8 cellular contexts compared by ENCODE assay signal in the genomic region with DNA sequence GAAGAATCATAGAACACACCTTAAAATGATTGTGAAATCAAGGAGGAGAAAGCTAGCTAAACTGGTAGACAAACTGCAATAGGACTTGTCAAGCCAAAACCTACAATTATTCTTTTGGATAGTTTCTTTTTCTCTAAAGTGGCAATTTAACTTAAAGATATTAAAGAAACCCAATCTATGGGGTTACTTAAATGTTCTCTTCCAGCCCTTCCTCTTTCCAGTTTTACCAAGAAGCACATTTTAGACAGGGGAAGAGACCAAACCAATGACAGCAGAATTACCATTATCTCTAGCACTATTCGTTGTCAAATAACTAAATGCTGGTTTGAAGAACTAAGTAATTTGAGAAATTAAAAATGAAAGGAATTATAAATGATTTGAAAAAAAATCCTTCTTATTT. TPM values are rescaled to one million over a fixed set of nuclear protein-coding genes. Genes with fewer than 3 reads are reported as not detected.
DNase-seq lines count a peak whose midpoint lies in the region; ATAC-seq, FAIRE-seq and TF ChIP-seq lines count a peak whose summit lies in the region.

No MANE protein-coding gene starts in this region.

- H3K4me1 Mint-ChIP-seq in activated CD4-positive, alpha-beta T cell treated with anti-CD3 and anti-CD28 coated beads, Interleukin-2, amount 10 ng/mL, durations not matched to agents 7 days and 5 days = peaks cover 49% of the 10 kb centered on the region
- H3K4me1 Mint-ChIP-seq in activated CD8-positive, alpha-beta T cell treated with anti-CD3 and anti-CD28 coated beads for 36 hours (ENCODE audit: low read depth) = peaks cover 43% of the 10 kb centered on the region

- H3K9ac ChIP-seq in kidney (ENCODE audit: low read length in 2 of 2) = peak overlapping the region; percentile 77 to 80

- H3K27ac ChIP-seq in kidney (ENCODE audit: low read depth in 2 of 2, low read length in 2 of 2) (peak overlapping the region in 1 of 2 donors; percentile 88), thymus (ENCODE audit: low read depth) (no peak overlapping the region)

- no peak for FAIRE-seq in kidney (lab: Jason Lieb, UNC)

- peaks cover 0 to 2% of the 10 kb centered on the region in 2 donors for H3K4me1 ChIP-seq in kidney (ENCODE audit: control insufficient read depth in 1 of 2, insufficient read depth in 1 of 2, low read depth in 1 of 2, low read length in 2 of 2)
- peaks cover 3% of the 10 kb centered on the region for H3K4me1 ChIP-seq in thymus (ENCODE audit: control insufficient read depth, insufficient read depth, low read length)

- H3K36me3 ChIP-seq in kidney (ENCODE audit: control insufficient read depth in 1 of 2, insufficient read depth in 2 of 2, low read length in 2 of 2) (no peaks in the 10 kb centered on the region), thymus (ENCODE audit: control insufficient read depth, insufficient read depth) (no peaks in the 10 kb centered on the region)

- no peak for TF ChIP-seq CTCF in activated CD8-positive, alpha-beta T cell treated with anti-CD3 and anti-CD28 coated beads for 36 hours (IDR thresholded peaks at IDR 0.05)
- no peak for TF ChIP-seq CTCF in kidney (IDR thresholded peaks at IDR 0.05; ENCODE audit: borderline replicate concordance, extremely low read depth, insufficient read depth)

- DNase-seq in activated CD4-positive, alpha-beta T cell treated with anti-CD3 and anti-CD28 coated beads, Interleukin-2, amount 10 ng/mL, durations not matched to agents 7 days and 5 days = no peak
- DNase-seq in activated CD4-positive, alpha-beta T cell treated with anti-CD3 and anti-CD28 coated beads, Interleukin-2, amount 50 U/mL, for 1 hour = no peak
- no peak for DNase-seq in activated CD8-positive, alpha-beta T cell treated with anti-CD3 and anti-CD28 coated beads for 36 hours
- DNase-seq in kidney (no peak), NAMALWA (ENCODE audit: low spot score) (no peak), COLO668 (lab: John Stamatoyannopoulos, UW; ENCODE audit: unreplicated experiment) (no peak)

- intact Hi-C loops in activated CD8-positive, alpha-beta T cell treated with anti-CD3 and anti-CD28 coated beads for 36 hours (cut with micrococcal nuclease) = loop anchor here (10.0 kb wide), 1 partner anchor 190 kb away; no protein-coding TSS in a partner anchor
- intact Hi-C loops in kidney (cut with DNase I) = no loop called here

- H3K27me3 Mint-ChIP-seq in activated CD4-positive, alpha-beta T cell treated with anti-CD3 and anti-CD28 coated beads, Interleukin-2, amount 10 ng/mL, durations not matched to agents 7 days and 5 days = no peaks in the 10 kb centered on the region
- H3K27me3 Mint-ChIP-seq in activated CD8-positive, alpha-beta T cell treated with anti-CD3 and anti-CD28 coated beads for 36 hours = no peaks in the 10 kb centered on the region

- H3K36me3 Mint-ChIP-seq in activated CD4-positive, alpha-beta T cell treated with anti-CD3 and anti-CD28 coated beads, Interleukin-2, amount 10 ng/mL, durations not matched to agents 7 days and 5 days (ENCODE audit: low read depth) = peaks cover 27% of the 10 kb centered on the region
- H3K36me3 Mint-ChIP-seq in activated CD8-positive, alpha-beta T cell treated with anti-CD3 and anti-CD28 coated beads for 36 hours (ENCODE audit: low read depth) = peaks cover 26% of the 10 kb centered on the region

- no peaks in the 10 kb centered on the region for H3K27me3 ChIP-seq in thymus (ENCODE audit: control insufficient read depth, insufficient read depth)

- H3K4me3 Mint-ChIP-seq in activated CD4-positive, alpha-beta T cell treated with anti-CD3 and anti-CD28 coated beads, Interleukin-2, amount 10 ng/mL, durations not matched to agents 7 days and 5 days = peak overlapping the region; percentile 80
- peak overlapping the region; percentile 85 for H3K4me3 Mint-ChIP-seq in activated CD8-positive, alpha-beta T cell treated with anti-CD3 and anti-CD28 coated beads for 36 hours

- H3K9me3 Mint-ChIP-seq in activated CD4-positive, alpha-beta T cell treated with anti-CD3 and anti-CD28 coated beads, Interleukin-2, amount 10 ng/mL, durations not matched to agents 7 days and 5 days = no peaks in the 10 kb centered on the region
- no peaks in the 10 kb centered on the region for H3K9me3 Mint-ChIP-seq in activated CD8-positive, alpha-beta T cell treated with anti-CD3 and anti-CD28 coated beads for 36 hours

- 7% methylated on average over 1 of the region's 1 CpG for WGBS in thymus

- H3K9me3 ChIP-seq in kidney (ENCODE audit: control insufficient read depth in 1 of 2, low read length in 2 of 2) (no peaks in the 10 kb centered on the region), thymus (ENCODE audit: control insufficient read depth) (peaks cover 1% of the 10 kb centered on the region)

- CTCF ChIA-PET in activated CD4-positive, alpha-beta T cell treated with anti-CD3 and anti-CD28 coated beads, Interleukin-2, amount 10 ng/mL, durations not matched to agents 7 days and 5 days (lab: Charles Lee) = no interaction called here
- CTCF ChIA-PET in activated CD8-positive, alpha-beta T cell treated with anti-CD3 and anti-CD28 coated beads for 36 hours (lab: Charles Lee) = interaction anchor here (0.8 to 1.5 kb wide), 2 partner anchors 172 to 191 kb away, joined by 3 read pairs; no protein-coding TSS in a partner anchor

- no peak for ATAC-seq in activated CD8-positive, alpha-beta T cell treated with anti-CD3 and anti-CD28 coated beads for 36 hours
- no peak for ATAC-seq in HG02970 (IDR thresholded peaks at IDR 0.05; ENCODE audit: low FRiP score, unreplicated experiment)

- peak overlapping the region; percentile 98 for H3K27ac Mint-ChIP-seq in activated CD4-positive, alpha-beta T cell treated with anti-CD3 and anti-CD28 coated beads, Interleukin-2, amount 10 ng/mL, durations not matched to agents 7 days and 5 days
- peak overlapping the region; percentile 98 for H3K27ac Mint-ChIP-seq in activated CD8-positive, alpha-beta T cell treated with anti-CD3 and anti-CD28 coated beads for 36 hours

- H3K4me3 ChIP-seq in kidney (ENCODE audit: low read length in 2 of 2) (peak overlapping the region; percentile 89 to 96), thymus (ENCODE audit: low read length) (peak overlapping the region; percentile 89)

- POLR2A ChIA-PET in activated CD4-positive, alpha-beta T cell treated with anti-CD3 and anti-CD28 coated beads, Interleukin-2, amount 10 ng/mL, durations not matched to agents 7 days and 5 days (lab: Charles Lee) = no interaction called here
- POLR2A ChIA-PET in activated CD8-positive, alpha-beta T cell treated with anti-CD3 and anti-CD28 coated beads for 36 hours (lab: Charles Lee) = interaction anchor here (1.0 to 1.7 kb wide), 4 partner anchors 8 to 177 kb away, joined by 3 to 7 read pairs (median 5); no protein-coding TSS in a partner anchor

RNA-seq across cellular contexts. Expression of gene SLC16A7, which starts 0.7 kb away (rescaled TPM):
- total RNA-seq in activated CD4-positive, alpha-beta T cell treated with anti-CD3 and anti-CD28 coated beads, Interleukin-2, amount 10 ng/mL, durations not matched to agents 7 days and 5 days = 10 to 100 TPM; 41.9 to 46.7 TPM
- total RNA-seq in activated CD8-positive, alpha-beta T cell treated with anti-CD3 and anti-CD28 coated beads for 36 hours = 10 to 100 TPM; 21.0 to 21.4 TPM
- 33.9 TPM for total RNA-seq in kidney
- polyA plus RNA-seq in kidney (ENCODE audit: insufficient read depth, low read depth, low replicate concordance) (6.4 TPM), thymus (6.2 TPM)
